Comparison of ENCODE assay signal across 1 cellular context in genomic region chr9:36258170-36258988, GRCh38.
TF ChIP-seq lines count a peak whose summit lies in the region.

Gene GNE, minus strand, starts transcription at chr9:36258448. Its CDS starts 9,093 bp downstream, at chr9:36249355.

TF ChIP-seq in SK-N-SH, 30 proteins besides CTCF, POLR2A, EP300 and RAD21 (continued from another document):
- TF ChIP-seq RCOR1 (IDR thresholded peaks at IDR 0.05; ENCODE audit: low read length) (no peak), NFIC (IDR thresholded peaks at IDR 0.05; ENCODE audit: borderline replicate concordance) (no peak), FOXJ3 (CRISPR knock-in tag; IDR thresholded peaks at IDR 0.05) (0 out of 2 replicates have a peak, but pooled peaks have one; percentile 34), TCF12 (IDR thresholded peaks at IDR 0.05) (no peak), MAX (IDR thresholded peaks at IDR 0.05; ENCODE audit: low read depth) (peak; percentile 60), FOXM1 (IDR thresholded peaks at IDR 0.05; ENCODE audit: low read depth) (no peak), JUND (IDR thresholded peaks at IDR 0.05) (no peak), MXI1 (IDR thresholded peaks at IDR 0.05; ENCODE audit: low read depth, low read length) (peak; percentile 81), IRF3 (IDR thresholded peaks at IDR 0.05; ENCODE audit: low read depth, low read length) (no peak), TAF1 (IDR thresholded peaks at IDR 0.05; ENCODE audit: borderline replicate concordance, low read depth, low read length) (peak; percentile 86), ZBTB33 (IDR thresholded peaks at IDR 0.05; ENCODE audit: borderline replicate concordance, low read depth) (no peak)
